In the genomic region with DNA sequence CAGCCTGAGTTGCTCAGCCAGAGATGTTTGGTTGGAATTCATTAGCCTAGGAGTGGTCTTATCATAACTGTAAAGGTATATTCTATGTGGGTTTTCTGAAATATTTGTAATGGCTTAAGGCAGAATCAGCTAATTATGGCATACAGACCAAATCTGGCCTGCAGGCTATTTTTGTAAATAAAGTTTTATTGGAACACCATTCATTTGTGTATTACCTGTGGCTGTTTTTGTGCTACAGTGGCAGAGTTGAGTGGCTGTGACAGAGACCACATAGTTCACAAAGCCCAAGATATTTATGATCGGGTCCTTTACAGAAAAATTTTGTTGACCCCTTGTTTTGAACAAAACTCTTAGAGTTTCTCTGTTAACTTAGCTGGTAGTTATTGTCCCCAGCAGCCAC, we compare ENCODE assay signal across 9 cellular contexts. TPM values are rescaled to one million over a fixed set of nuclear protein-coding genes. Genes with fewer than 3 reads are reported as not detected.
"Had no signal": no experiment of that assay in that cellular context is flagged by ENCODE, and none has a peak within 500 bp of the region (broad histone marks: within the 10 kb centered on the region; RNA-seq: fewer than 3 reads in every experiment).

No MANE protein-coding gene starts in this region.

- ATAC-seq: HCT116 had no signal

- H3K36me3 ChIP-seq: HAP-1 had no signal

- H3K4me1 ChIP-seq: HAP-1 had no signal

- H3K9me3 ChIP-seq: HAP-1 had no signal

- DNase-seq: GOT3, H7, HFFc6, KG1 had no signal

- FAIRE-seq: HTR-8/SVneo had no signal

- H3K4me3 ChIP-seq: HAP-1 had no signal

RNA-seq across cellular contexts. Expression of gene KIF17, which starts 49.2 kb away (rescaled TPM):
- total RNA-seq: HT-29 had no signal
- polyA plus RNA-seq: IgD-negative memory B cell had no signal
